Comparison of ENCODE assay signal across 1 cellular context in genomic region chr1:224503161-224504118, GRCh38.
TF ChIP-seq lines count a peak whose summit lies in the region.

No MANE protein-coding gene starts in this region.

TF ChIP-seq in HEK293, 187 proteins besides CTCF, POLR2A, EP300 and RAD21 (continued from another document):
- TF ChIP-seq REST (tag by site-specific recombination; IDR thresholded peaks at IDR 0.05) (no peak), TCF7L2 (IDR thresholded peaks at IDR 0.05; ENCODE audit: borderline replicate concordance, low read depth, low read length) (no peak), EGR2 (tag by site-specific recombination; IDR thresholded peaks at IDR 0.05; ENCODE audit: low read depth) (peak; percentile 91), ZNF223 (tag by site-specific recombination; IDR thresholded peaks at IDR 0.05) (peak; percentile 45; the same call in 1 of the 2 replicates), ZSCAN16 (tag by site-specific recombination; IDR thresholded peaks at IDR 0.05) (0 out of 2 replicates have a peak, but pooled peaks have one; percentile 49), ZNF580 (tag by site-specific recombination; IDR thresholded peaks at IDR 0.05) (peak; percentile 54), ZFP69B (tag by site-specific recombination; IDR thresholded peaks at IDR 0.05) (0 out of 2 replicates have a peak, but pooled peaks have one; percentile 13), ZSCAN23 (tag by site-specific recombination; IDR thresholded peaks at IDR 0.05) (peak; percentile 39; the same call in 1 of the 2 replicates), ZNF394 (tag by site-specific recombination; IDR thresholded peaks at IDR 0.05; ENCODE audit: borderline replicate concordance) (peak; percentile 13; the same call in 1 of the 2 replicates), PRDM10 (tag by site-specific recombination; IDR thresholded peaks at IDR 0.05) (peak; percentile 68), ZNF10 (tag by site-specific recombination; IDR thresholded peaks at IDR 0.05) (peak; percentile 58; the same call in 1 of the 2 replicates), ZNF24 (tag by site-specific recombination; IDR thresholded peaks at IDR 0.05) (peak; percentile 81), ZNF585B (tag by site-specific recombination; IDR thresholded peaks at IDR 0.05) (peak; percentile 68), ZNF530 (tag by site-specific recombination; IDR thresholded peaks at IDR 0.05; ENCODE audit: low read depth) (no peak), ZNF2 (tag by site-specific recombination; IDR thresholded peaks at IDR 0.05) (peak; percentile 97), GLIS1 (tag by site-specific recombination; IDR thresholded peaks at IDR 0.05) (peak; percentile 100), ZNF423 (tag by site-specific recombination; IDR thresholded peaks at IDR 0.05) (peak; percentile 79), ZNF629 (tag by site-specific recombination; IDR thresholded peaks at IDR 0.05) (peak; percentile 75; the same call in 1 of the 2 replicates), MZF1 (tag by site-specific recombination; IDR thresholded peaks at IDR 0.05; ENCODE audit: borderline replicate concordance) (peak; percentile 79), ZNF76 (tag by site-specific recombination; IDR thresholded peaks at IDR 0.05; ENCODE audit: borderline replicate concordance, low read depth) (peak; percentile 25; the same call in 1 of the 2 replicates), FEZF1 (tag by site-specific recombination; IDR thresholded peaks at IDR 0.05) (peak; percentile 47; the same call in 1 of the 2 replicates), ZNF670 (tag by site-specific recombination; IDR thresholded peaks at IDR 0.05; ENCODE audit: low read depth) (no peak), SP7 (tag by site-specific recombination; IDR thresholded peaks at IDR 0.05) (peak; percentile 96), SP2 (tag by site-specific recombination; IDR thresholded peaks at IDR 0.05) (peak; percentile 80), ZSCAN30 (tag by site-specific recombination; IDR thresholded peaks at IDR 0.05) (peak; percentile 93), ZNF843 (tag by site-specific recombination; IDR thresholded peaks at IDR 0.05) (peak; percentile 77; the same call in 1 of the 2 replicates), YY1 (tag by site-specific recombination; IDR thresholded peaks at IDR 0.05) (peak; percentile 47; the same call in 1 of the 2 replicates), GLI4 (tag by site-specific recombination; IDR thresholded peaks at IDR 0.05) (peak; percentile 30), ZBTB20 (tag by site-specific recombination; IDR thresholded peaks at IDR 0.05) (peak; percentile 75), KLF1 (tag by site-specific recombination; IDR thresholded peaks at IDR 0.05) (peak; percentile 99), ZNF664 (tag by site-specific recombination; IDR thresholded peaks at IDR 0.05) (peak; percentile 79; the same call in 1 of the 2 replicates), ZNF768 (tag by site-specific recombination; IDR thresholded peaks at IDR 0.05) (peak; percentile 55; the same call in 1 of the 2 replicates), ZNF350 (tag by site-specific recombination; IDR thresholded peaks at IDR 0.05) (no peak)
TF ChIP-seq in HEK293: peak in this region for 72.
